24 cellular contexts compared by ENCODE assay signal in the genomic region with DNA sequence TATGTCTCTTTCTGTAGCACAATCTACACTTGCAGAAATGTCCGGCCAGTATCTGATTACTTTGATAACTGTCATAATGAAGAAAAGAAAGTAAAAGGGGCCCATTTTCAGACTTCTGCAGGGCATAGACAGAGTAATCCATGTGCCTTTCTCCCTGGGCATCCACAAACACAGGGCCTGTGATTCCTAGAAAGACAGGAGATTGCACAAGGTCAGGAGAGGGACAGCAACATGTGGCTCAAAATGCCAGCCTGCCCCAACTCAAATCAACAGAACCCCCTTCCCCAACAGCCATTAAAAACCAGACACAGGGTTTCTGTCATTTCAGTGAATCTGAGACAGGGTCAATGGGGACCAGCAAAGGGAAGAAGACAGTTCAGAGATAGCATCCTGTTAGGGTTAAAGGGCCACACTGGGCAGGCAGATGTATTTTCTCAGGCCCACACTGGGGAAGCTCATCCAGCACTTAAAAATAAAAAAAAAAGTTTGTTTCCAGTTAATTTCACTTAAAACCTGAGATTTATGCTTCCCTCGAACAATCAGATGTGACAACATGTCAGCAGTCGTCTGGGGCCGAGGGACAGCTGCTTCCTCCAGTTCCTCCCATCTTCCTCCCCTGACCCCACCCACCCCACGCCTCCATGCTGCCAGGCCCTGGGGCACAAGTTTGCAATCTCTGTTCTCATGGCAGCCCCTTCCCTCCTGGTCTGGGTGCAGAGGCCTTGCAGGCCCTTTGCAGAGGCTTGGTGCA.
"Had no signal": no experiment of that assay in that cellular context is flagged by ENCODE, and none has a peak within 500 bp of the region (broad histone marks: within the 10 kb centered on the region; RNA-seq: fewer than 3 reads in every experiment).

No MANE protein-coding gene starts in this region.

- H3K27ac ChIP-seq: esophagus squamous epithelium, gastroesophageal sphincter, parathyroid adenoma, right lobe of liver, uterus had no signal

- FAIRE-seq: astrocyte, islet of Langerhans, TTC549 had no signal

- H3K79me2 ChIP-seq: parathyroid adenoma had no signal

- H3K4me3 ChIP-seq: esophagus squamous epithelium, gastroesophageal sphincter, mucosa of descending colon, right lobe of liver, uterus had no signal

- H3K9me3 ChIP-seq: esophagus squamous epithelium, gastroesophageal sphincter, mucosa of descending colon, right lobe of liver, uterus had no signal

- H3K36me3 ChIP-seq: esophagus squamous epithelium, gastroesophageal sphincter, right lobe of liver, uterus had no signal

- H3K27me3 ChIP-seq: esophagus squamous epithelium, gastroesophageal sphincter, right lobe of liver, uterus had no signal

- H3K4me1 ChIP-seq: esophagus squamous epithelium, gastroesophageal sphincter, parathyroid adenoma, uterus had no signal

- H3K9ac ChIP-seq: parathyroid adenoma had no signal

- ATAC-seq: activated T-cell treated with anti-CD3 and anti-CD28 coated beads, Interleukin-2, amount 50 U/mL, for 4 hours; gastroesophageal sphincter; mucosa of descending colon; stimulated activated naive B cell treated with anti-CD40 and anti-IgM and Interleukin-4, amounts not matched to agents 10 μg/mL and 1 μg/mL and 100 μg/mL, for 72 hours had no signal

- DNase-seq: activated B cell treated with CpG ODN at 0.5 μM for 24 hours; activated CD4-positive, alpha-beta T cell treated with anti-CD3 and anti-CD28 coated beads for 4 hours; activated CD4-positive, alpha-beta T cell treated with anti-CD3 and anti-CD28 coated beads, Interleukin-2, amount 50 U/mL, for 48 hours; activated CD8-positive, alpha-beta memory T cell treated with anti-CD3 and anti-CD28 coated beads, Interleukin-2, amount 50 U/mL, for 48 hours; activated naive CD4-positive, alpha-beta T cell; activated naive CD8-positive, alpha-beta T cell treated with anti-CD3 and anti-CD28 coated beads for 36 hours; activated T-cell treated with anti-CD3 and anti-CD28 coated beads, Interleukin-2, amount 50 U/mL, for 4 hours; central memory CD4-positive, alpha-beta T cell; esophagus squamous epithelium; mesenchymal stem cell; nephron progenitor cell; nucleus accumbens; right lobe of liver; stimulated activated CD4-positive, alpha-beta T cell treated with anti-CD3 and anti-CD28 coated beads, Interleukin-2, amount 100 ng/mL, for 48 hours; stimulated activated CD8-positive, alpha-beta memory T cell treated with anti-CD3 and anti-CD28 coated beads, Interleukin-4, amount 100 ng/mL, for 48 hours; stimulated activated naive B cell treated with anti-CD40 and anti-IgM and Interleukin-4, amounts not matched to agents 10 μg/mL and 1 μg/mL and 100 μg/mL, for 72 hours; trophoblast cell; uterus had no signal

- H2AFZ ChIP-seq: parathyroid adenoma had no signal
